ENCODE assay signal across 19 cellular contexts in the genomic region with DNA sequence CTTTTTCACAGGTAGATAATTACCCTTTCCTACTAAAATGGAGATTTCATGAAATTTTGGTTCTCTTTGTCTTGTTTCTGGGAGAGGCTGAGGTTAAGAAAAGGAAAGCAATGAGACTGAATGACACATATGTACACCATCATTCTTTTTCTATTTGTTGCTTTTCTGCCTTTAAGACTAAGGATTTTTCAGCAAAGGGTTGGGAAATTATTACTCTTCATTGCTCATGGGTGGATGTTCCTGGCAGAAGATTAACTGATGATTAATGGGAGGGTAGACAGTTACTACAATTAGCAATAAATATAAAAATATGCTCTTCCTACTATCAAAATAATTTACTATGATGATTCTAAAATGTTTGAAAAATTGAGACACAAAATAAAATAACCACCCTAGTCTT.
"Had no signal": no experiment of that assay in that cellular context is flagged by ENCODE, and none has a peak within 500 bp of the region (broad histone marks: within the 10 kb centered on the region; RNA-seq: fewer than 3 reads in every experiment).

No MANE protein-coding gene starts in this region.

- H3K27me3 ChIP-seq: brain microvascular endothelial cell, colonic mucosa, pancreas, sigmoid colon, spleen had no signal

- H3K36me3 ChIP-seq: brain microvascular endothelial cell, colonic mucosa, lower lobe of right lung, pancreas, sigmoid colon, spleen had no signal

- H3K4me3 Mint-ChIP-seq: activated CD8-positive, alpha-beta memory T cell treated with anti-CD3 and anti-CD28 coated beads, Interleukin-2, amount 10 ng/mL, durations not matched to agents 7 days and 5 days; activated naive CD4-positive, alpha-beta T cell treated with anti-CD3 and anti-CD28 coated beads for 36 hours; central memory CD8-positive, alpha-beta T cell; endodermal cell; naive thymus-derived CD8-positive, alpha-beta T cell; stimulated activated naive B cell treated with anti-CD40 and anti-IgM and Interleukin-4, amounts not matched to agents 10 μg/mL and 1 μg/mL and 100 μg/mL, for 72 hours had no signal

- H3K4me1 Mint-ChIP-seq: activated CD8-positive, alpha-beta memory T cell treated with anti-CD3 and anti-CD28 coated beads, Interleukin-2, amount 10 ng/mL, durations not matched to agents 7 days and 5 days; central memory CD8-positive, alpha-beta T cell had no signal

- H3K27ac ChIP-seq: brain microvascular endothelial cell, colonic mucosa, lower lobe of right lung, pancreas, sigmoid colon, spleen had no signal

- H3K36me3 Mint-ChIP-seq: activated CD8-positive, alpha-beta memory T cell treated with anti-CD3 and anti-CD28 coated beads, Interleukin-2, amount 10 ng/mL, durations not matched to agents 7 days and 5 days; naive thymus-derived CD8-positive, alpha-beta T cell; stimulated activated naive B cell treated with anti-CD40 and anti-IgM and Interleukin-4, amounts not matched to agents 10 μg/mL and 1 μg/mL and 100 μg/mL, for 72 hours had no signal

- H3K27me3 Mint-ChIP-seq: activated CD8-positive, alpha-beta memory T cell treated with anti-CD3 and anti-CD28 coated beads, Interleukin-2, amount 10 ng/mL, durations not matched to agents 7 days and 5 days had no signal

- H3K4me1 ChIP-seq: colonic mucosa, lower lobe of right lung, pancreas, spleen had no signal

- DNase-seq: activated CD4-positive, alpha-beta T cell treated with anti-CD3 and anti-CD28 coated beads, Interleukin-2, amount 50 U/mL, for 48 hours; activated CD8-positive, alpha-beta memory T cell treated with anti-CD3 and anti-CD28 coated beads, Interleukin-2, amount 10 ng/mL, durations not matched to agents 7 days and 5 days; activated naive CD4-positive, alpha-beta T cell treated with anti-CD3 and anti-CD28 coated beads for 36 hours; activated T-cell treated with anti-CD3 and anti-CD28 coated beads, Interleukin-2, amount 50 U/mL, for 1 hour; aorta; brain microvascular endothelial cell; colonic mucosa; endodermal cell; hippocampal formation; lower lobe of right lung; naive thymus-derived CD8-positive, alpha-beta T cell; pancreas; sigmoid colon; spleen; stimulated activated naive B cell treated with anti-CD40 and anti-IgM and Interleukin-4, amounts not matched to agents 10 μg/mL and 1 μg/mL and 100 μg/mL, for 72 hours; SW 1271; T-helper 2 cell had no signal

- H3K4me3 ChIP-seq: colonic mucosa, lower lobe of right lung, pancreas, sigmoid colon, spleen had no signal

- H3K27ac Mint-ChIP-seq: activated CD8-positive, alpha-beta memory T cell treated with anti-CD3 and anti-CD28 coated beads, Interleukin-2, amount 10 ng/mL, durations not matched to agents 7 days and 5 days; activated naive CD4-positive, alpha-beta T cell treated with anti-CD3 and anti-CD28 coated beads for 36 hours; endodermal cell; naive thymus-derived CD8-positive, alpha-beta T cell; stimulated activated naive B cell treated with anti-CD40 and anti-IgM and Interleukin-4, amounts not matched to agents 10 μg/mL and 1 μg/mL and 100 μg/mL, for 72 hours had no signal

- ATAC-seq: activated CD8-positive, alpha-beta memory T cell treated with anti-CD3 and anti-CD28 coated beads, Interleukin-2, amount 10 ng/mL, durations not matched to agents 7 days and 5 days; lower lobe of right lung; naive thymus-derived CD8-positive, alpha-beta T cell; pancreas; stimulated activated naive B cell treated with anti-CD40 and anti-IgM and Interleukin-4, amounts not matched to agents 10 μg/mL and 1 μg/mL and 100 μg/mL, for 72 hours had no signal

- FAIRE-seq: islet of Langerhans had no signal

- H3K9me3 ChIP-seq: colonic mucosa, lower lobe of right lung, pancreas, sigmoid colon, spleen had no signal

- H3K9me3 Mint-ChIP-seq: activated naive CD4-positive, alpha-beta T cell treated with anti-CD3 and anti-CD28 coated beads for 36 hours; central memory CD8-positive, alpha-beta T cell; endodermal cell; naive thymus-derived CD8-positive, alpha-beta T cell; stimulated activated naive B cell treated with anti-CD40 and anti-IgM and Interleukin-4, amounts not matched to agents 10 μg/mL and 1 μg/mL and 100 μg/mL, for 72 hours had no signal
